ENCODE assay signal across 7 cellular contexts in genomic region chr17:1718362-1719165, GRCh38. TPM values are rescaled to one million over a fixed set of nuclear protein-coding genes. Genes with fewer than 3 reads are reported as not detected.
A peak's percentile ranks its signal among the peaks of the same experiment; 100 is the strongest.
DNase-seq lines count a peak whose midpoint lies in the region; ATAC-seq and TF ChIP-seq lines count a peak whose summit lies in the region.
"Had no signal": no experiment of that assay in that cellular context is flagged by ENCODE, and none has a peak within 500 bp of the region (broad histone marks: within the 10 kb centered on the region; RNA-seq: fewer than 3 reads in every experiment).

No MANE protein-coding gene starts in this region.

- WGBS in sigmoid colon, 2 donors = 72 to 86% methylated on average over 19 of the region's 19 CpGs

- no peak for DNase-seq in LNCaP clone FGC (ENCODE audit: low read depth)
- DNase-seq in colonic mucosa = no peak
- DNase-seq in sigmoid colon = no peak
- DNase-seq in GM20000 (ENCODE audit: low spot score) = no peak
- no peak for DNase-seq in COLO668 (lab: John Stamatoyannopoulos, UW; ENCODE audit: unreplicated experiment)
- DNase-seq: OCI-M1 had no signal

- H3K9me3 ChIP-seq in colonic mucosa = no peaks in the 10 kb centered on the region
- H3K9me3 ChIP-seq in sigmoid colon = no peaks in the 10 kb centered on the region

- TF ChIP-seq CTCF in LNCaP clone FGC (IDR thresholded peaks at IDR 0.05; ENCODE audit: control insufficient read depth, extremely low read depth, insufficient read depth) (no peak), colonic mucosa (IDR thresholded peaks at IDR 0.05) (no peak), sigmoid colon (IDR thresholded peaks at IDR 0.05) (no peak), GM20000 (IDR thresholded peaks at IDR 0.05; ENCODE audit: extremely low read depth, missing control alignments) (no peak)

- no peaks in the 10 kb centered on the region for H3K36me3 ChIP-seq in colonic mucosa
- H3K36me3 ChIP-seq in sigmoid colon = peaks cover 0 to 6% (median under 1%) of the 10 kb centered on the region in 4 donors

- intact Hi-C loops in colonic mucosa (cut with DNase I) = no loop called here
- intact Hi-C loops in sigmoid colon (cut with DNase I) = loop anchor here (5.0 kb wide), 1 partner anchor 324 kb away; the partner anchor contains the start of gene OVCA2

- no peak overlapping the region for H3K9ac ChIP-seq in colonic mucosa (ENCODE audit: low read depth in 2 of 2, low read length in 2 of 2)

- H3K4me1 ChIP-seq in colonic mucosa = peaks cover 18% of the 10 kb centered on the region
- peaks cover 0 to 41% (median 33%) of the 10 kb centered on the region in 4 donors for H3K4me1 ChIP-seq in sigmoid colon

- H3K4me3 ChIP-seq in LNCaP clone FGC (ENCODE audit: low read depth, low read length) (peak overlapping the region; percentile 79), colonic mucosa (no peak overlapping the region), sigmoid colon (peak overlapping the region in 1 of 4 donors; percentile 69)

- H3K27ac ChIP-seq in colonic mucosa = peak overlapping the region; percentile 99
- H3K27ac ChIP-seq in sigmoid colon = peak overlapping the region; percentile 95 to 100 (median 99)

- no peak for TF ChIP-seq EP300 in sigmoid colon (IDR thresholded peaks at IDR 0.05)

- H3K27me3 ChIP-seq in colonic mucosa = no peaks in the 10 kb centered on the region
- H3K27me3 ChIP-seq in sigmoid colon = no peaks in the 10 kb centered on the region

- no peak for TF ChIP-seq POLR2A in sigmoid colon (IDR thresholded peaks at IDR 0.05)

- no peak for ATAC-seq in GM18873 (IDR thresholded peaks at IDR 0.05; ENCODE audit: low FRiP score, unreplicated experiment)

RNA-seq across cellular contexts. Expression of gene WDR81, which starts 5.9 kb away (rescaled TPM):
- total RNA-seq in colonic mucosa (10 to 100 TPM in 1 of 2 donors, 1 to 10 TPM in 1; 9.2 to 16.0 TPM), sigmoid colon (10 to 100 TPM; 21.8 to 49.3 (median 28.2) TPM)
- polyA plus RNA-seq in sigmoid colon = 10 to 100 TPM in 1 of 3 donors, 1 to 10 TPM in 2; 6.6 to 29.3 (median 7.4) TPM

RNA-seq across cellular contexts. Expression of gene TLCD2, which starts 8.4 kb away (rescaled TPM):
- total RNA-seq in colonic mucosa (10 to 100 TPM; 30.2 to 32.6 TPM), sigmoid colon (1 to 10 TPM; 2.6 to 5.4 (median 4.1) TPM)
- polyA plus RNA-seq in sigmoid colon = 10 to 100 TPM in 1 of 3 donors, 1 to 10 TPM in 2; 7.2 to 23.2 (median 9.2) TPM

RNA-seq across cellular contexts. Expression of gene SERPINF2, which starts 24.1 kb away (rescaled TPM):
- total RNA-seq in colonic mucosa (1 to 10 TPM; 1.0 to 1.7 TPM), sigmoid colon (1 to 10 TPM; 2.9 to 7.2 (median 4.1) TPM)
- polyA plus RNA-seq in sigmoid colon = 10 to 100 TPM in 1 of 3 donors, 1 to 10 TPM in 1, under 1 TPM in 1; 0.69 to 12.9 (median 1.2) TPM

RNA-seq across cellular contexts. Expression of gene PRPF8, which starts 33.9 kb away (rescaled TPM):
- total RNA-seq in colonic mucosa = 100 to 1,000 TPM; 172 to 292 TPM
- 100 to 1,000 TPM; 115 to 155 (median 125) TPM for total RNA-seq in sigmoid colon
- polyA plus RNA-seq in sigmoid colon = 10 to 100 TPM; 25.9 to 92.8 (median 34.2) TPM

RNA-seq across cellular contexts. Expression of gene SERPINF1, which starts 43.3 kb away (rescaled TPM):
- total RNA-seq in colonic mucosa = 10 to 100 TPM; 13.3 to 39.7 TPM
- total RNA-seq in sigmoid colon = 100 to 1,000 TPM; 275 to 539 (median 352) TPM
- polyA plus RNA-seq in sigmoid colon = 100 to 1,000 TPM in 2 of 3 donors, 10 to 100 TPM in 1; 77.7 to 124 (median 112) TPM

Comparison
In these comparisons a context has a peak if more than half of its experiments do, and no peak if none do; other contexts are left out.
1. RNA of gene TLCD2, which starts 8.4 kb away (total RNA-seq): 30.2 to 32.6 TPM in colonic mucosa; 2.6 to 5.4 TPM in sigmoid colon; every median in the first group is over 4 times any median in the second.